In the genomic region with DNA sequence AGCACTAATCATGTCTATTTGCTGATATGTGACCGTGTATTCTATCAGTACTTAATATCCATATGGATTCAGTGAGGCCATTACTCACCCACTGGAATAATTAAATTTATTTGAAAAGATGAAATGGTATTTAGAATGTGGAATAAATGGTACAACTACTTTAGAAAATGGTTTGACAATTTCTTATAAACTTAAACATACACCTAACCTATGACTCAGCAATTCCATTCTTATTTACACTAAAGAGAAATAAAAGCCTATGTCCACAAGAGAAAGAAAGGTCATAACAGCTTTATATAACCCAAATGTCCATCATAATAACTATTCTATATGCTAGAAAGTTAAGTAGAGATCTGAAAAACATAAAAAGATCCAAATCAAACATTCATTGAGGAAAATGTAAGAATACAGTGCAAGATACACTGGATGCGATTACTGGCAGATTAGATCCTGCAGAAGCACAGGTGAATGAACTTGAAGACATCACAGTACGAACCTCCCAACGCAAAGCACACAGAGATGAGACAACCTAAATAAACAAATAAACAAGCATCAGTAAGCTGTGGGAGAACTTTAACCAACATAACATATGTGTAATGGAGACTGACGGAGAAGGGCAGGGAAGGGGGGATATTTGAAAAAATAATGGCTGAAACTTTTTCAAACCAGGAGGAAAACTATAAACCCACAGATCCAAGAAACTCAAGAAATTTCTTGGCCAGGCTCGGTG, we compare ENCODE assay signal across 1 cellular context.
TF ChIP-seq lines count a peak whose summit lies in the region.

No MANE protein-coding gene starts in this region.

TF ChIP-seq in IMR-90, 13 proteins besides CTCF, POLR2A, EP300 and RAD21 (continued from another document):
- TF ChIP-seq, protein P1, sequence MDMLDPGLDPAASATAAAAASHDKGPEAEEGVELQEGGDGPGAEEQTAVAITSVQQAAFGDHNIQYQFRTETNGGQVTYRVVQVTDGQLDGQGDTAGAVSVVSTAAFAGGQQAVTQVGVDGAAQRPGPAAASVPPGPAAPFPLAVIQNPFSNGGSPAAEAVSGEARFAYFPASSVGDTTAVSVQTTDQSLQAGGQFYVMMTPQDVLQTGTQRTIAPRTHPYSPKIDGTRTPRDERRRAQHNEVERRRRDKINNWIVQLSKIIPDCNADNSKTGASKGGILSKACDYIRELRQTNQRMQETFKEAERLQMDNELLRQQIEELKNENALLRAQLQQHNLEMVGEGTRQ (IDR thresholded peaks at IDR 0.05; ENCODE audit: low read depth, low read length): no peak
- TF ChIP-seq CEBPB (IDR thresholded peaks at IDR 0.05; ENCODE audit: low read depth, low read length) (no peak), NFE2L2 (IDR thresholded peaks at IDR 0.05; ENCODE audit: low read depth, low read length) (peak; percentile 90), MAFK (IDR thresholded peaks at IDR 0.05; ENCODE audit: low read depth, low read length) (peak; percentile 66)
- TF ChIP-seq, protein P2, sequence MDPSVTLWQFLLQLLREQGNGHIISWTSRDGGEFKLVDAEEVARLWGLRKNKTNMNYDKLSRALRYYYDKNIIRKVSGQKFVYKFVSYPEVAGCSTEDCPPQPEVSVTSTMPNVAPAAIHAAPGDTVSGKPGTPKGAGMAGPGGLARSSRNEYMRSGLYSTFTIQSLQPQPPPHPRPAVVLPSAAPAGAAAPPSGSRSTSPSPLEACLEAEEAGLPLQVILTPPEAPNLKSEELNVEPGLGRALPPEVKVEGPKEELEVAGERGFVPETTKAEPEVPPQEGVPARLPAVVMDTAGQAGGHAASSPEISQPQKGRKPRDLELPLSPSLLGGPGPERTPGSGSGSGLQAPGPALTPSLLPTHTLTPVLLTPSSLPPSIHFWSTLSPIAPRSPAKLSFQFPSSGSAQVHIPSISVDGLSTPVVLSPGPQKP (IDR thresholded peaks at IDR 0.05; ENCODE audit: borderline replicate concordance, low read depth, low read length): no peak
TF ChIP-seq in IMR-90: peak in this region for 2.
